In genomic region chr20:35492352-35492751, GRCh38 we compare ENCODE assay signal across 1 cellular context.
TF ChIP-seq lines count a peak whose summit lies in the region.

No MANE protein-coding gene starts in this region.

TF ChIP-seq in HepG2, 621 proteins besides CTCF, POLR2A, EP300 and RAD21:
- peak; percentile 29; the same call in 1 of the 2 replicates for TF ChIP-seq CEBPB (IDR thresholded peaks at IDR 0.05; ENCODE audit: borderline replicate concordance, low read depth, low read length)
- TF ChIP-seq TBX2 (CRISPR knock-in tag; IDR thresholded peaks at IDR 0.05; ENCODE audit: borderline replicate concordance) = no peak
